Comparison of ENCODE assay signal across 10 cellular contexts in genomic region chr10:45425628-45426563, GRCh38. TPM values are rescaled to one million over a fixed set of nuclear protein-coding genes. Genes with fewer than 3 reads are reported as not detected.
DNase-seq lines count a peak whose midpoint lies in the region; ATAC-seq lines count a peak whose summit lies in the region.
"Had no signal": no experiment of that assay in that cellular context is flagged by ENCODE, and none has a peak within 500 bp of the region (broad histone marks: within the 10 kb centered on the region; RNA-seq: fewer than 3 reads in every experiment).

No MANE protein-coding gene starts in this region.

- no peaks in the 10 kb centered on the region for H3K4me1 ChIP-seq in neuronal stem cell (ENCODE audit: control insufficient read depth in 2 of 2, insufficient read depth in 1 of 2, low read depth in 1 of 2, low read length in 2 of 2)

- H3K4me2 ChIP-seq in neuronal stem cell (ENCODE audit: insufficient read depth, low read length, poor library complexity, severe bottlenecking): no peak overlapping the region

- H2AK5ac ChIP-seq in neuronal stem cell (ENCODE audit: low read depth, low read length): peak overlapping the region; percentile 25

- no peak overlapping the region for H3K4me3 ChIP-seq in neuronal stem cell (ENCODE audit: low read length in 2 of 2)

- WGBS in neuronal stem cell (ENCODE audit: extremely low coverage in 2 of 2, insufficient read length in 2 of 2, insufficient replicate concordance in 1 of 2), 2 donors: no CpG with 5 or more reads among the region's 9 CpGs

- H2BK5ac ChIP-seq in neuronal stem cell (ENCODE audit: low read length): no peak overlapping the region

- H3K36me3 ChIP-seq in neuronal stem cell (replicated peaks in 1 of 2; ENCODE audit: control insufficient read depth in 2 of 2, insufficient read depth in 2 of 2, low read length in 2 of 2): no peaks in the 10 kb centered on the region

- no peak overlapping the region for H2BK120ac ChIP-seq in neuronal stem cell (ENCODE audit: low read depth, low read length)

- peak overlapping the region; percentile 39 for H3K14ac ChIP-seq in neuronal stem cell (ENCODE audit: low read length)

- peak overlapping the region; percentile 21 for H4K8ac ChIP-seq in neuronal stem cell (ENCODE audit: low read depth, low read length)

- peak overlapping the region; percentile 68 for H3K18ac ChIP-seq in neuronal stem cell (ENCODE audit: low read length)

- no peak overlapping the region for H3K4ac ChIP-seq in neuronal stem cell (ENCODE audit: low read length)

- ATAC-seq in GM21447 (IDR thresholded peaks at IDR 0.05; ENCODE audit: unreplicated experiment) (no peak), GM21737 (IDR thresholded peaks at IDR 0.05; ENCODE audit: unreplicated experiment) (no peak), GM21529 (IDR thresholded peaks at IDR 0.05; ENCODE audit: unreplicated experiment) (no peak)

- no peak overlapping the region for H2BK15ac ChIP-seq in neuronal stem cell (ENCODE audit: low read length)

- no peak overlapping the region for H4K91ac ChIP-seq in neuronal stem cell (ENCODE audit: low read depth, low read length, poor library complexity)

- H2BK12ac ChIP-seq in neuronal stem cell (ENCODE audit: low read length): no peak overlapping the region

- DNase-seq in DMS 273 treated with DMSO at 0.1 percent for 48 hours (lab: John Stamatoyannopoulos, UW) (peak; percentile 16), Kasumi-1 (lab: John Stamatoyannopoulos, UW) (peak; percentile 26 to 37), astrocyte of the hippocampus (ENCODE audit: low read depth, low spot score) (peak; percentile 49), neuronal stem cell (ENCODE audit: low spot score) (no peak)
- DNase-seq: activated CD4-positive, alpha-beta T cell treated with anti-CD3 and anti-CD28 coated beads, Interleukin-2, amount 50 U/mL, for 1 hour; foreskin melanocyte; mesenchymal stem cell had no signal

- peak overlapping the region; percentile 44 for H2AFZ ChIP-seq in neuronal stem cell (ENCODE audit: low read length)

- H3K27ac ChIP-seq in neuronal stem cell (replicated peaks; ENCODE audit: low read length): no peak overlapping the region

- H3K27me3 ChIP-seq in neuronal stem cell (ENCODE audit: control insufficient read depth in 3 of 3, insufficient read depth in 3 of 3, low read depth in 1 of 3, low read length in 3 of 3): peaks cover 0 to 22% (median 0%) of the 10 kb centered on the region in 3 experiments

- no peak overlapping the region for H3K9ac ChIP-seq in neuronal stem cell (ENCODE audit: low read depth, low read length, poor library complexity)

- H3K79me1 ChIP-seq in neuronal stem cell (ENCODE audit: low read depth, low read length): peaks cover 3% of the 10 kb centered on the region

- no peaks in the 10 kb centered on the region for H3K9me3 ChIP-seq in neuronal stem cell (replicated peaks in 1 of 2; ENCODE audit: control insufficient read depth in 2 of 2, insufficient read depth in 1 of 2, low read depth in 1 of 2, low read length in 2 of 2)

- peak overlapping the region; percentile 61 for H3K23ac ChIP-seq in neuronal stem cell (ENCODE audit: low read depth, low read length, poor library complexity)

RNA-seq across cellular contexts. Expression of gene ALOX5, which starts 51.9 kb away (rescaled TPM):
- polyA plus RNA-seq in neuronal stem cell (2013, experiment 1 of 2): 0.73 TPM
- polyA plus RNA-seq in neuronal stem cell (2013, experiment 2 of 2): 0.97 TPM
